ENCODE assay signal across 1 cellular context in genomic region chr17:13017623-13018462, GRCh38.
TF ChIP-seq lines count a peak whose summit lies in the region.

A gene with protein sequence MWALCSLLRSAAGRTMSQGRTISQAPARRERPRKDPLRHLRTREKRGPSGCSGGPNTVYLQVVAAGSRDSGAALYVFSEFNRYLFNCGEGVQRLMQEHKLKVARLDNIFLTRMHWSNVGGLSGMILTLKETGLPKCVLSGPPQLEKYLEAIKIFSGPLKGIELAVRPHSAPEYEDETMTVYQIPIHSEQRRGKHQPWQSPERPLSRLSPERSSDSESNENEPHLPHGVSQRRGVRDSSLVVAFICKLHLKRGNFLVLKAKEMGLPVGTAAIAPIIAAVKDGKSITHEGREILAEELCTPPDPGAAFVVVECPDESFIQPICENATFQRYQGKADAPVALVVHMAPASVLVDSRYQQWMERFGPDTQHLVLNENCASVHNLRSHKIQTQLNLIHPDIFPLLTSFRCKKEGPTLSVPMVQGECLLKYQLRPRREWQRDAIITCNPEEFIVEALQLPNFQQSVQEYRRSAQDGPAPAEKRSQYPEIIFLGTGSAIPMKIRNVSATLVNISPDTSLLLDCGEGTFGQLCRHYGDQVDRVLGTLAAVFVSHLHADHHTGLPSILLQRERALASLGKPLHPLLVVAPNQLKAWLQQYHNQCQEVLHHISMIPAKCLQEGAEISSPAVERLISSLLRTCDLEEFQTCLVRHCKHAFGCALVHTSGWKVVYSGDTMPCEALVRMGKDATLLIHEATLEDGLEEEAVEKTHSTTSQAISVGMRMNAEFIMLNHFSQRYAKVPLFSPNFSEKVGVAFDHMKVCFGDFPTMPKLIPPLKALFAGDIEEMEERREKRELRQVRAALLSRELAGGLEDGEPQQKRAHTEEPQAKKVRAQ (minus strand): TSS chr17:13018027. CDS start chr17:13017947, 80 bp downstream.

TF ChIP-seq in K562, 482 proteins besides CTCF, POLR2A, EP300 and RAD21 (continued from another document and continues in another):
- TF ChIP-seq, protein P1, sequence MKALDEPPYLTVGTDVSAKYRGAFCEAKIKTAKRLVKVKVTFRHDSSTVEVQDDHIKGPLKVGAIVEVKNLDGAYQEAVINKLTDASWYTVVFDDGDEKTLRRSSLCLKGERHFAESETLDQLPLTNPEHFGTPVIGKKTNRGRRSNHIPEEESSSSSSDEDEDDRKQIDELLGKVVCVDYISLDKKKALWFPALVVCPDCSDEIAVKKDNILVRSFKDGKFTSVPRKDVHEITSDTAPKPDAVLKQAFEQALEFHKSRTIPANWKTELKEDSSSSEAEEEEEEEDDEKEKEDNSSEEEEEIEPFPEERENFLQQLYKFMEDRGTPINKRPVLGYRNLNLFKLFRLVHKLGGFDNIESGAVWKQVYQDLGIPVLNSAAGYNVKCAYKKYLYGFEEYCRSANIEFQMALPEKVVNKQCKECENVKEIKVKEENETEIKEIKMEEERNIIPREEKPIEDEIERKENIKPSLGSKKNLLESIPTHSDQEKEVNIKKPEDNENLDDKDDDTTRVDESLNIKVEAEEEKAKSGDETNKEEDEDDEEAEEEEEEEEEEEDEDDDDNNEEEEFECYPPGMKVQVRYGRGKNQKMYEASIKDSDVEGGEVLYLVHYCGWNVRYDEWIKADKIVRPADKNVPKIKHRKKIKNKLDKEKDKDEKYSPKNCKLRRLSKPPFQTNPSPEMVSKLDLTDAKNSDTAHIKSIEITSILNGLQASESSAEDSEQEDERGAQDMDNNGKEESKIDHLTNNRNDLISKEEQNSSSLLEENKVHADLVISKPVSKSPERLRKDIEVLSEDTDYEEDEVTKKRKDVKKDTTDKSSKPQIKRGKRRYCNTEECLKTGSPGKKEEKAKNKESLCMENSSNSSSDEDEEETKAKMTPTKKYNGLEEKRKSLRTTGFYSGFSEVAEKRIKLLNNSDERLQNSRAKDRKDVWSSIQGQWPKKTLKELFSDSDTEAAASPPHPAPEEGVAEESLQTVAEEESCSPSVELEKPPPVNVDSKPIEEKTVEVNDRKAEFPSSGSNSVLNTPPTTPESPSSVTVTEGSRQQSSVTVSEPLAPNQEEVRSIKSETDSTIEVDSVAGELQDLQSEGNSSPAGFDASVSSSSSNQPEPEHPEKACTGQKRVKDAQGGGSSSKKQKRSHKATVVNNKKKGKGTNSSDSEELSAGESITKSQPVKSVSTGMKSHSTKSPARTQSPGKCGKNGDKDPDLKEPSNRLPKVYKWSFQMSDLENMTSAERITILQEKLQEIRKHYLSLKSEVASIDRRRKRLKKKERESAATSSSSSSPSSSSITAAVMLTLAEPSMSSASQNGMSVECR (CRISPR knock-in tag; IDR thresholded peaks at IDR 0.05) = peak; percentile 56; the same call in 1 of the 2 replicates
- TF ChIP-seq C11orf30 (IDR thresholded peaks at IDR 0.05; ENCODE audit: low read depth) (no peak), CBX5 (IDR thresholded peaks at IDR 0.05; ENCODE audit: borderline replicate concordance, low read depth) (no peak), MXD1 (CRISPR knock-in tag; IDR thresholded peaks at IDR 0.05; ENCODE audit: borderline replicate concordance, poor library complexity, severe bottlenecking) (no peak), CREB3L1 (IDR thresholded peaks at IDR 0.05; ENCODE audit: borderline replicate concordance, low read depth) (0 out of 2 replicates have a peak, but pooled peaks have one; percentile 64), MBD2 (IDR thresholded peaks at IDR 0.05; ENCODE audit: borderline replicate concordance, low read depth) (peak; percentile 90), SUPT5H (IDR thresholded peaks at IDR 0.05) (peak; percentile 80), ZNF586 (CRISPR knock-in tag; conservative IDR thresholded peaks at IDR 0.05) (no peak), ZNF717 (CRISPR knock-in tag; IDR thresholded peaks at IDR 0.05) (no peak), TEAD4 (IDR thresholded peaks at IDR 0.05; ENCODE audit: low read length) (peak; percentile 64), TEAD4 (CRISPR knock-in tag; IDR thresholded peaks at IDR 0.05; ENCODE audit: borderline replicate concordance) (no peak), CUX1 (CRISPR knock-in tag; IDR thresholded peaks at IDR 0.05) (no peak), NFIX (CRISPR knock-in tag; IDR thresholded peaks at IDR 0.05; ENCODE audit: low read depth) (no peak), TCF3 (CRISPR knock-in tag; IDR thresholded peaks at IDR 0.05) (peak; percentile 57), ZNF274 (IDR thresholded peaks at IDR 0.05; ENCODE audit: borderline replicate concordance, low read depth, low read length) (no peak), ZNF146 (CRISPR knock-in tag; IDR thresholded peaks at IDR 0.05; ENCODE audit: unreplicated experiment) (no peak), SMARCE1 (IDR thresholded peaks at IDR 0.05) (0 out of 2 replicates have a peak, but pooled peaks have one; percentile 74), NCOA4 (IDR thresholded peaks at IDR 0.05; ENCODE audit: partially characterized antibody) (no peak), GABPA (tag; conservative IDR thresholded peaks at IDR 0.05; ENCODE audit: low read depth) (peak; percentile 97), ZNF143 (CRISPR knock-in tag; IDR thresholded peaks at IDR 0.05) (no peak), TAF15 (IDR thresholded peaks at IDR 0.05; ENCODE audit: low read depth, low read length) (no peak), POU5F1 (IDR thresholded peaks at IDR 0.05; ENCODE audit: borderline replicate concordance, low read depth, low read length, partially characterized antibody) (no peak), EP400 (IDR thresholded peaks at IDR 0.05) (peak; percentile 84; the same call in 1 of the 2 replicates), KLF13 (tag; IDR thresholded peaks at IDR 0.05; ENCODE audit: borderline replicate concordance, low read depth) (0 out of 2 replicates have a peak, but pooled peaks have one; percentile 19), ZBTB1 (CRISPR knock-in tag; IDR thresholded peaks at IDR 0.05; ENCODE audit: borderline replicate concordance, low read depth) (no peak), HDGF (IDR thresholded peaks at IDR 0.05) (no peak), CLOCK (CRISPR knock-in tag; IDR thresholded peaks at IDR 0.05; ENCODE audit: borderline replicate concordance) (no peak), JUND (IDR thresholded peaks at IDR 0.05; ENCODE audit: borderline replicate concordance, low read depth, low read length) (peak; percentile 24; the same call in 1 of the 2 replicates), JUND (tag; IDR thresholded peaks at IDR 0.05; ENCODE audit: borderline replicate concordance, low read depth, low read length) (no peak)
- TF ChIP-seq, protein P2, sequence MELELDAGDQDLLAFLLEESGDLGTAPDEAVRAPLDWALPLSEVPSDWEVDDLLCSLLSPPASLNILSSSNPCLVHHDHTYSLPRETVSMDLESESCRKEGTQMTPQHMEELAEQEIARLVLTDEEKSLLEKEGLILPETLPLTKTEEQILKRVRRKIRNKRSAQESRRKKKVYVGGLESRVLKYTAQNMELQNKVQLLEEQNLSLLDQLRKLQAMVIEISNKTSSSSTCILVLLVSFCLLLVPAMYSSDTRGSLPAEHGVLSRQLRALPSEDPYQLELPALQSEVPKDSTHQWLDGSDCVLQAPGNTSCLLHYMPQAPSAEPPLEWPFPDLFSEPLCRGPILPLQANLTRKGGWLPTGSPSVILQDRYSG (tag; conservative IDR thresholded peaks at IDR 0.05; ENCODE audit: low read depth) = no peak
- TF ChIP-seq, protein P3, sequence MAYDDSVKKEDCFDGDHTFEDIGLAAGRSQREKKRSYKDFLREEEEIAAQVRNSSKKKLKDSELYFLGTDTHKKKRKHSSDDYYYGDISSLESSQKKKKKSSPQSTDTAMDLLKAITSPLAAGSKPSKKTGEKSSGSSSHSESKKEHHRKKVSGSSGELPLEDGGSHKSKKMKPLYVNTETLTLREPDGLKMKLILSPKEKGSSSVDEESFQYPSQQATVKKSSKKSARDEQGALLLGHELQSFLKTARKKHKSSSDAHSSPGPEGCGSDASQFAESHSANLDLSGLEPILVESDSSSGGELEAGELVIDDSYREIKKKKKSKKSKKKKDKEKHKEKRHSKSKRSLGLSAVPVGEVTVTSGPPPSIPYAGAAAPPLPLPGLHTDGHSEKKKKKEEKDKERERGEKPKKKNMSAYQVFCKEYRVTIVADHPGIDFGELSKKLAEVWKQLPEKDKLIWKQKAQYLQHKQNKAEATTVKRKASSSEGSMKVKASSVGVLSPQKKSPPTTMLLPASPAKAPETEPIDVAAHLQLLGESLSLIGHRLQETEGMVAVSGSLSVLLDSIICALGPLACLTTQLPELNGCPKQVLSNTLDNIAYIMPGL (CRISPR knock-in tag; IDR thresholded peaks at IDR 0.05) = no peak
- TF ChIP-seq, protein P4, sequence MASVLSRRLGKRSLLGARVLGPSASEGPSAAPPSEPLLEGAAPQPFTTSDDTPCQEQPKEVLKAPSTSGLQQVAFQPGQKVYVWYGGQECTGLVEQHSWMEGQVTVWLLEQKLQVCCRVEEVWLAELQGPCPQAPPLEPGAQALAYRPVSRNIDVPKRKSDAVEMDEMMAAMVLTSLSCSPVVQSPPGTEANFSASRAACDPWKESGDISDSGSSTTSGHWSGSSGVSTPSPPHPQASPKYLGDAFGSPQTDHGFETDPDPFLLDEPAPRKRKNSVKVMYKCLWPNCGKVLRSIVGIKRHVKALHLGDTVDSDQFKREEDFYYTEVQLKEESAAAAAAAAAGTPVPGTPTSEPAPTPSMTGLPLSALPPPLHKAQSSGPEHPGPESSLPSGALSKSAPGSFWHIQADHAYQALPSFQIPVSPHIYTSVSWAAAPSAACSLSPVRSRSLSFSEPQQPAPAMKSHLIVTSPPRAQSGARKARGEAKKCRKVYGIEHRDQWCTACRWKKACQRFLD (CRISPR knock-in tag; IDR thresholded peaks at IDR 0.05) = 0 out of 2 replicates have a peak, but pooled peaks have one; percentile 41
